ENCODE assay signal across 8 cellular contexts in the genomic region with DNA sequence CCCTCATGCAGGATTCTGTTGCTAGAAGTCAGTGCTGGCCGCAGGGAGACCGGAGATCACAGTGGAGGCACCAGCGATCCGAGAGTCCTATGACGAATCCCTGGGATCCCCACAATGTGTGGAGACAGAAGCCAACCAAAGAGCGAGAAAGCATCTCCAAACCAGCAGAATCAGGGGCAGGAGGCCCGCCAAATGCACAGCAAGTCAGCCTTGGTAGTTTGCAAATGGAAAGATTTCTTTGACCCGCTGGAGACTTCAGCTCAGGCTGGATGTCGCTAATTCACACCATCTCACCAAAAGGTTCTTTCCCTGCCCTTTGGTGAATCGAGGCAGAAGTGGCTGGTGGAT. TPM values are rescaled to one million over a fixed set of nuclear protein-coding genes. Genes with fewer than 3 reads are reported as not detected.
DNase-seq lines count a peak whose midpoint lies in the region; ATAC-seq and TF ChIP-seq lines count a peak whose summit lies in the region.

No MANE protein-coding gene starts in this region.

- peaks cover 6% of the 10 kb centered on the region for H3K36me3 Mint-ChIP-seq in activated CD8-positive, alpha-beta memory T cell treated with anti-CD3 and anti-CD28 coated beads, Interleukin-2, amount 10 ng/mL, durations not matched to agents 7 days and 5 days
- H3K36me3 Mint-ChIP-seq in type B pancreatic cell, result peaks cover 10% of the 10 kb centered on the region

- in situ Hi-C loops in brain microvascular endothelial cell (cut with HindIII; ENCODE audit: low pct_ligation_motif_present, low sequenced_read_pairs), result no loop called here

- no peaks in the 10 kb centered on the region for H3K9me3 ChIP-seq in lower lobe of right lung

- no peak for TF ChIP-seq CTCF in brain microvascular endothelial cell (IDR thresholded peaks at IDR 0.05; ENCODE audit: low read depth, low read length, missing control alignments)
- TF ChIP-seq CTCF in lower lobe of right lung (IDR thresholded peaks at IDR 0.05), result no peak
- TF ChIP-seq CTCF in type B pancreatic cell (conservative IDR thresholded peaks at IDR 0.05), result no peak

- no peak overlapping the region for H3K27ac ChIP-seq in brain microvascular endothelial cell
- peak overlapping the region; percentile 64 for H3K27ac ChIP-seq in lower lobe of right lung

- H3K27me3 ChIP-seq in brain microvascular endothelial cell (replicated peaks), result no peaks in the 10 kb centered on the region
- H3K27me3 ChIP-seq in lower lobe of right lung (ENCODE audit: low read depth), result no peaks in the 10 kb centered on the region

- CTCF ChIA-PET in activated CD8-positive, alpha-beta memory T cell treated with anti-CD3 and anti-CD28 coated beads, Interleukin-2, amount 10 ng/mL, durations not matched to agents 7 days and 5 days (lab: Charles Lee), result no interaction called here

- H3K27me3 Mint-ChIP-seq in activated CD8-positive, alpha-beta memory T cell treated with anti-CD3 and anti-CD28 coated beads, Interleukin-2, amount 10 ng/mL, durations not matched to agents 7 days and 5 days, result peaks cover 27% of the 10 kb centered on the region
- H3K27me3 Mint-ChIP-seq in type B pancreatic cell, result peaks cover 10% of the 10 kb centered on the region

- peak overlapping the region; percentile 67 for H3K4me3 Mint-ChIP-seq in activated CD8-positive, alpha-beta memory T cell treated with anti-CD3 and anti-CD28 coated beads, Interleukin-2, amount 10 ng/mL, durations not matched to agents 7 days and 5 days
- peak overlapping the region; percentile 91 for H3K4me3 Mint-ChIP-seq in type B pancreatic cell

- H3K4me1 ChIP-seq in lower lobe of right lung, result peaks cover 42% of the 10 kb centered on the region

- no peaks in the 10 kb centered on the region for H3K9me3 Mint-ChIP-seq in activated CD8-positive, alpha-beta memory T cell treated with anti-CD3 and anti-CD28 coated beads, Interleukin-2, amount 10 ng/mL, durations not matched to agents 7 days and 5 days (ENCODE audit: low read depth)
- no peaks in the 10 kb centered on the region for H3K9me3 Mint-ChIP-seq in type B pancreatic cell

- intact Hi-C loops in lower lobe of right lung (cut with DNase I), result no loop called here

- peak overlapping the region; percentile 46 for H3K27ac Mint-ChIP-seq in activated CD8-positive, alpha-beta memory T cell treated with anti-CD3 and anti-CD28 coated beads, Interleukin-2, amount 10 ng/mL, durations not matched to agents 7 days and 5 days
- peak overlapping the region; percentile 80 for H3K27ac Mint-ChIP-seq in type B pancreatic cell

- H3K36me3 ChIP-seq in brain microvascular endothelial cell (replicated peaks) (no peaks in the 10 kb centered on the region), lower lobe of right lung (no peaks in the 10 kb centered on the region)

- H3K4me3 ChIP-seq in brain microvascular endothelial cell (ENCODE audit: low read depth, low read length) (peak overlapping the region; percentile 74), lower lobe of right lung (peak overlapping the region; percentile 84)

- no peak for DNase-seq in activated CD8-positive, alpha-beta memory T cell treated with anti-CD3 and anti-CD28 coated beads, Interleukin-2, amount 10 ng/mL, durations not matched to agents 7 days and 5 days
- DNase-seq in activated CD8-positive, alpha-beta memory T cell treated with anti-CD3 and anti-CD28 coated beads, Interleukin-2, amount 50 U/mL, for 4 hours, result no peak
- no peak for DNase-seq in brain microvascular endothelial cell
- DNase-seq in lower lobe of right lung, result no peak
- no peak for DNase-seq in type B pancreatic cell (ENCODE audit: extremely low spot score, unreplicated experiment)
- DNase-seq in stimulated activated CD8-positive, alpha-beta memory T cell treated with anti-CD3 and anti-CD28 coated beads, Interleukin-4, amount 100 ng/mL, for 48 hours, result no peak

- peaks cover 23% of the 10 kb centered on the region for H3K4me1 Mint-ChIP-seq in activated CD8-positive, alpha-beta memory T cell treated with anti-CD3 and anti-CD28 coated beads, Interleukin-2, amount 10 ng/mL, durations not matched to agents 7 days and 5 days
- H3K4me1 Mint-ChIP-seq in type B pancreatic cell (ENCODE audit: unreplicated experiment), result peaks cover 23% of the 10 kb centered on the region

- no peak for ATAC-seq in activated CD8-positive, alpha-beta memory T cell treated with anti-CD3 and anti-CD28 coated beads, Interleukin-2, amount 10 ng/mL, durations not matched to agents 7 days and 5 days
- ATAC-seq in lower lobe of right lung (no peak), GM19351 (IDR thresholded peaks at IDR 0.05; ENCODE audit: unreplicated experiment) (no peak), GM18861 (IDR thresholded peaks at IDR 0.05; ENCODE audit: unreplicated experiment) (no peak)

RNA-seq across cellular contexts. Expression of a gene that starts 0.5 kb away (rescaled TPM):
- 10 to 100 TPM; 11.8 to 12.5 TPM for total RNA-seq in activated CD8-positive, alpha-beta memory T cell treated with anti-CD3 and anti-CD28 coated beads, Interleukin-2, amount 10 ng/mL, durations not matched to agents 7 days and 5 days
- total RNA-seq in lower lobe of right lung (21.4 TPM), type B pancreatic cell (ENCODE audit: low replicate concordance) (47.5 and 54.5 TPM in 2 replicates)

RNA-seq across cellular contexts. Expression of a gene that starts 31.4 kb away (rescaled TPM):
- under 1 TPM in 1 of 2 experiments, not detected in 1; 0.54 TPM for total RNA-seq in activated CD8-positive, alpha-beta memory T cell treated with anti-CD3 and anti-CD28 coated beads, Interleukin-2, amount 10 ng/mL, durations not matched to agents 7 days and 5 days
- total RNA-seq in lower lobe of right lung, result 8.0 TPM
- total RNA-seq in type B pancreatic cell (ENCODE audit: low replicate concordance), result 375 and 445 TPM in 2 replicates

Comparison
In these comparisons a context has a peak if more than half of its experiments do, and no peak if none do; other contexts are left out.
1. RNA of a gene that starts 31.4 kb away (total RNA-seq): 375 to 445 TPM in type B pancreatic cell; 8.0 TPM in lower lobe of right lung (single experiment) and 0.54 TPM in activated CD8-positive, alpha-beta memory T cell treated with anti-CD3 and anti-CD28 coated beads, Interleukin-2, amount 10 ng/mL, durations not matched to agents 7 days and 5 days; every median in the first group is over 10 times any median in the second.